10 cellular contexts compared by ENCODE assay signal in the genomic region with DNA sequence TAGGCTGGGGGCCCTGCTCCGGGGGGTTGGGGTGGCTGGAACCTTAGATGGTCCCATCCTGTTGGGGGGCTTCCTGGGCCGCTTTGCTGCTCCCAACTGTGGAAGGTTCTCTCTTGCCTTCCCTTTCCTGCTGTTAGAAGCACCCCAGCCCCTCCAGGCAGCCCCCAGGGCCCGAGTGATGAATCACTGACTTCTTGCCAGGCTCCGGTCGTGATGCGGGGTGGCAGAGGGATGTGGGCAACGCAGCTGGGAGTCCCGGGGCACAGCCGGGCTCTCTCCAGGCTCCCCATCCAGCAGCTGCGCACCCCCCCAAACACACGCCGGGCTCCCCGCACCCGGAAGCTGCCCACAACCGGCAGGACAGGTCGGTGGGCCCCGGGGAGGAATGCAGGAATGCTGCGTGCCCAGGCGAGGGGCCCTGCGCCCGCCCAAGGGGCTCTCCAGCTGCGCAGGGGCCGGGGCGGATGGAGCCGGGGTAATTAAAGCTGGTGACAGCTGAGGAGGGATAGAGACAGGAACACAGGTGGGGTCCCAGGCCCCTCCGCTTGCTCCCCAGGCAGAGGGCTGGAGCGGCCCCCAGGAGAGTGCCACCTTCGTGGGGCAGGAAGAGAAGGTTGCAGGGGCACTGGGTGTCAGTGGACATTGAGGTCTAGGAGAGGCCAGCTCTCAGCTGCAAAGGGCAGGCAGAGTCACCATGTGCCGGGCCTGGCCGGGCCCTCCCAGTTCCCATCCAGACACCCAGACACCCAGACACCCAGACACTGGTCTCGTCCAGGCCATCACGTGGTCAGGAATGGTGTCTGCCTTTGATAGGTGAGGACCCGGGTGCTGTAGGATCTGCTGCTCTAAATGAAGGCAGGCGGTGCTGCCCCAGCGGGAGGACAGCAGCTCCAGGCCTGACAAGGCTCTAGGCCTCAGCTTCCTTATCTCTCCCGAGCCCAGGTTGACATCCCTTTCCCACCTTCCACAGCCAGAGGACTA. TPM values are rescaled to one million over a fixed set of nuclear protein-coding genes. Genes with fewer than 3 reads are reported as not detected.
DNase-seq lines count a peak whose midpoint lies in the region; ATAC-seq and TF ChIP-seq lines count a peak whose summit lies in the region.
"Had no signal": no experiment of that assay in that cellular context is flagged by ENCODE, and none has a peak within 500 bp of the region (broad histone marks: within the 10 kb centered on the region; RNA-seq: fewer than 3 reads in every experiment).

No MANE protein-coding gene starts in this region.

- H3K27me3 ChIP-seq in BLaER1 treated with 17β-estradiol and CSF1 and Interleukin-3, amounts not matched to agents 10 nM and 100 nM, result peaks cover 0 to 17% (median 8%) of the 10 kb centered on the region in 11 experiments; a peak in 14 of 22 replicates
- no peaks in the 10 kb centered on the region for H3K27me3 ChIP-seq in adipocyte (replicated peaks; ENCODE audit: control insufficient read depth, insufficient read depth, low read length)
- no peaks in the 10 kb centered on the region for H3K27me3 ChIP-seq in hepatocyte
- no peaks in the 10 kb centered on the region for H3K27me3 ChIP-seq in prostate gland (replicated peaks; ENCODE audit: insufficient read depth)

- peaks cover 0 to 6% (median 0%) of the 10 kb centered on the region in 11 experiments; a peak in 2 of 22 replicates for H4K20me1 ChIP-seq in BLaER1 treated with 17β-estradiol and CSF1 and Interleukin-3, amounts not matched to agents 10 nM and 100 nM
- H4K20me1 ChIP-seq in hepatocyte (ENCODE audit: insufficient read depth, poor library complexity, severe bottlenecking), result no peaks in the 10 kb centered on the region

- H3K9me2 ChIP-seq in hepatocyte (replicated peaks; ENCODE audit: insufficient read depth), result no peaks in the 10 kb centered on the region

- intact Hi-C loops in prostate gland (cut with DNase I), result no loop called here

- no peak for ATAC-seq in GM18505 (IDR thresholded peaks at IDR 0.05; ENCODE audit: unreplicated experiment)

- H3K4me3 ChIP-seq in BLaER1 treated with 17β-estradiol and CSF1 and Interleukin-3, amounts not matched to agents 10 nM and 100 nM, result peak overlapping the region in 3 of 10 experiments; percentile 14 to 43 (median 20); a peak in 5 of 20 replicates
- peak overlapping the region; percentile 74 for H3K4me3 ChIP-seq in adipocyte (ENCODE audit: low read length)
- H3K4me3 ChIP-seq in hepatocyte, result no peak overlapping the region
- no peak overlapping the region for H3K4me3 ChIP-seq in prostate gland

- TF ChIP-seq CTCF in hepatocyte (IDR thresholded peaks at IDR 0.05; ENCODE audit: poor library complexity) (no peak), prostate gland (IDR thresholded peaks at IDR 0.05) (no peak)

- H3K9me3 ChIP-seq in BLaER1 treated with 17β-estradiol and CSF1 and Interleukin-3, amounts not matched to agents 10 nM and 100 nM (replicated peaks in 1 of 11), result no peaks in the 10 kb centered on the region
- H3K9me3 ChIP-seq in adipocyte (ENCODE audit: control insufficient read depth, low read length) (no peaks in the 10 kb centered on the region), hepatocyte (ENCODE audit: low read depth) (no peaks in the 10 kb centered on the region), prostate gland (no peaks in the 10 kb centered on the region)

- 70% methylated on average over 31 of the region's 36 CpGs for WGBS in hepatocyte (ENCODE audit: low lambda C conversion rate, missing lambda C conversion rate)
- 52% methylated on average over 21 of the region's 36 CpGs for WGBS in prostate gland

- H3K27ac ChIP-seq in BLaER1 treated with 17β-estradiol and CSF1 and Interleukin-3, amounts not matched to agents 10 nM and 100 nM, result peak overlapping the region; percentile 41 to 77 (median 61); a peak in 20 of 22 replicates
- H3K27ac ChIP-seq in hepatocyte, result peak overlapping the region; percentile 88
- peak overlapping the region; percentile 32 to 49 for H3K27ac ChIP-seq in prostate gland

- H3K9ac ChIP-seq in BLaER1 treated with 17β-estradiol and CSF1 and Interleukin-3, amounts not matched to agents 10 nM and 100 nM, result peak overlapping the region; percentile 42 to 69 (median 61); a peak in 20 of 22 replicates
- H3K9ac ChIP-seq in adipocyte (ENCODE audit: low read length), result peak overlapping the region; percentile 82

- no peak overlapping the region for H2AFZ ChIP-seq in hepatocyte

- H3K4me1 ChIP-seq in BLaER1 treated with 17β-estradiol and CSF1 and Interleukin-3, amounts not matched to agents 10 nM and 100 nM, result peaks cover 22 to 76% (median 62%) of the 10 kb centered on the region in 10 experiments
- H3K4me1 ChIP-seq in adipocyte (ENCODE audit: control insufficient read depth, insufficient read depth, low read length) (peaks cover 12% of the 10 kb centered on the region), hepatocyte (ENCODE audit: insufficient read depth) (peaks cover 40% of the 10 kb centered on the region), prostate gland (replicated peaks) (peaks cover 6% of the 10 kb centered on the region)

- peaks cover 2% of the 10 kb centered on the region for H3K79me2 ChIP-seq in hepatocyte

- DNase-seq in adipocyte (ENCODE audit: low read depth), result no peak
- no peak for DNase-seq in hepatocyte (ENCODE audit: low spot score)
- no peak for DNase-seq in prostate gland (ENCODE audit: low spot score)
- no peak for DNase-seq in NCI-H748 treated with DMSO at 0.1 percent for 48 hours (lab: John Stamatoyannopoulos, UW)
- DNase-seq in dedifferentiated amniotic fluid mesenchymal stem cell (ENCODE audit: extremely low spot score), result no peak
- no peak for DNase-seq in NCI-H2227 treated with DMSO at 0.1 percent for 48 hours (lab: John Stamatoyannopoulos, UW)
- DNase-seq: effector CD8-positive, alpha-beta T cell; NCI-H1105 had no signal

- H3K36me3 ChIP-seq in BLaER1 treated with 17β-estradiol and CSF1 and Interleukin-3, amounts not matched to agents 10 nM and 100 nM, result no peaks in the 10 kb centered on the region
- no peaks in the 10 kb centered on the region for H3K36me3 ChIP-seq in adipocyte (ENCODE audit: control insufficient read depth, insufficient read depth, low read length, severe bottlenecking)
- H3K36me3 ChIP-seq in hepatocyte (replicated peaks; ENCODE audit: insufficient read depth, low read depth), result no peaks in the 10 kb centered on the region
- no peaks in the 10 kb centered on the region for H3K36me3 ChIP-seq in prostate gland

- peak overlapping the region; percentile 83 to 92 (median 86) for H3K4me2 ChIP-seq in BLaER1 treated with 17β-estradiol and CSF1 and Interleukin-3, amounts not matched to agents 10 nM and 100 nM
- H3K4me2 ChIP-seq in hepatocyte, result peak overlapping the region; percentile 65

- TF ChIP-seq POLR2A in prostate gland (IDR thresholded peaks at IDR 0.05) (no peak), GM18505 (IDR thresholded peaks at IDR 0.05; ENCODE audit: borderline replicate concordance, extremely low read depth, insufficient read depth, insufficient read length) (no peak)

RNA-seq across cellular contexts. Expression of a gene that starts 15.0 kb away (rescaled TPM):
- total RNA-seq in hepatocyte (71.3 and 91.4 TPM in 2 replicates), prostate gland (100 to 1,000 TPM; 104 to 167 TPM)
- polyA plus RNA-seq in hepatocyte, result 123 and 124 TPM in 2 replicates
